Comparison of ENCODE assay signal across 26 cellular contexts in genomic region chr5:66810747-66811355, GRCh38.
DNase-seq lines count a peak whose midpoint lies in the region; ATAC-seq, FAIRE-seq and TF ChIP-seq lines count a peak whose summit lies in the region.
"Had no signal": no experiment of that assay in that cellular context is flagged by ENCODE, and none has a peak within 500 bp of the region (broad histone marks: within the 10 kb centered on the region; RNA-seq: fewer than 3 reads in every experiment).

No MANE protein-coding gene starts in this region.

- peaks cover 17% of the 10 kb centered on the region for H3K4me1 Mint-ChIP-seq in stimulated activated naive CD8-positive, alpha-beta T cell treated with anti-CD3 and anti-CD28 coated beads, Interleukin-15, amount 100 ng/mL, for 72 hours
- H3K4me1 Mint-ChIP-seq in stimulated activated naive B cell treated with anti-CD40 and anti-IgM and Interleukin-4, amounts not matched to agents 10 μg/mL and 1 μg/mL and 100 μg/mL, for 72 hours = peaks cover 10% of the 10 kb centered on the region in 2 donors
- H3K4me1 Mint-ChIP-seq: nephron had no signal

- TF ChIP-seq CTCF in bronchial epithelial cell (IDR thresholded peaks at IDR 0.05; ENCODE audit: insufficient read depth, low read length, severe bottlenecking) = no peak

- FAIRE-seq in bronchial epithelial cell (lab: Jason Lieb, UNC) = peak; percentile 28
- FAIRE-seq: A549, pancreas had no signal

- no peak for DNase-seq in stimulated activated naive CD8-positive, alpha-beta T cell treated with anti-CD3 and anti-CD28 coated beads, Interleukin-15, amount 100 ng/mL, for 72 hours
- no peak for DNase-seq in stimulated activated naive CD8-positive, alpha-beta T cell treated with anti-CD3 and anti-CD28 coated beads, Interleukin-15, Interleukin-2, amounts not matched to agents 100 U/mL and 50 U/mL, for 24 hours
- DNase-seq in OCI-M1 (lab: John Stamatoyannopoulos, UW) = peak; percentile 78
- no peak for DNase-seq in bronchial epithelial cell (ENCODE audit: low read depth)
- no peak for DNase-seq in stimulated activated naive B cell treated with anti-CD40 and anti-IgM and Interleukin-4, amounts not matched to agents 10 μg/mL and 1 μg/mL and 100 μg/mL, for 72 hours
- no peak for DNase-seq in NCI-H446 (lab: John Stamatoyannopoulos, UW)
- no peak for DNase-seq in HAP-1 (ENCODE audit: low spot score in 2 of 2)
- DNase-seq: activated CD4-positive, CD25-positive, alpha-beta regulatory T cell treated with anti-CD3 and anti-CD28 coated beads, Interleukin-2, amount 50 U/mL, for 72 hours; activated naive CD4-positive, alpha-beta T cell treated with anti-CD3 and anti-CD28 coated beads, Interleukin-2, amount 10 ng/mL, durations not matched to agents 7 days and 5 days; activated T-cell treated with anti-CD3 and anti-CD28 coated beads, Interleukin-2, amount 50 U/mL, for 48 hours; dermis blood vessel endothelial cell; H9; left colon; MG63; NCI-H526 treated with DMSO at 0.1 percent for 48 hours; pancreas; SJCRH30; stimulated activated CD4-positive, alpha-beta T cell treated with anti-CD3 and anti-CD28 coated beads, Interleukin-15, amount 100 ng/mL, for 24 hours; T-helper 2 cell had no signal

- peaks cover 34% of the 10 kb centered on the region for H3K27me3 Mint-ChIP-seq in stimulated activated naive CD8-positive, alpha-beta T cell treated with anti-CD3 and anti-CD28 coated beads, Interleukin-15, amount 100 ng/mL, for 72 hours
- peaks cover 11 to 25% of the 10 kb centered on the region in 2 donors for H3K27me3 Mint-ChIP-seq in stimulated activated naive B cell treated with anti-CD40 and anti-IgM and Interleukin-4, amounts not matched to agents 10 μg/mL and 1 μg/mL and 100 μg/mL, for 72 hours

- no peaks in the 10 kb centered on the region for H3K36me3 Mint-ChIP-seq in stimulated activated naive B cell treated with anti-CD40 and anti-IgM and Interleukin-4, amounts not matched to agents 10 μg/mL and 1 μg/mL and 100 μg/mL, for 72 hours
- H3K36me3 Mint-ChIP-seq: activated naive CD4-positive, alpha-beta T cell treated with anti-CD3 and anti-CD28 coated beads, Interleukin-2, amount 10 ng/mL, durations not matched to agents 7 days and 5 days; IgD-negative memory B cell; mesothelial cell of epicardium had no signal

- peak; percentile 55 for ATAC-seq in stimulated activated naive CD8-positive, alpha-beta T cell treated with anti-CD3 and anti-CD28 coated beads, Interleukin-15, amount 100 ng/mL, for 72 hours
- ATAC-seq in stimulated activated naive CD8-positive, alpha-beta T cell treated with anti-CD3 and anti-CD28 coated beads, Interleukin-15, Interleukin-2, amounts not matched to agents 100 U/mL and 50 U/mL, for 24 hours = no peak
- peak; percentile 34 to 56 for ATAC-seq in stimulated activated naive B cell treated with anti-CD40 and anti-IgM and Interleukin-4, amounts not matched to agents 10 μg/mL and 1 μg/mL and 100 μg/mL, for 72 hours (replicated peaks)
- no peak for ATAC-seq in GM18867 (IDR thresholded peaks at IDR 0.05; ENCODE audit: unreplicated experiment)
- ATAC-seq: A549, left colon, pancreas, sciatic nerve had no signal

- in situ Hi-C loops in HAP-1 (cut with MboI; ENCODE audit: low sequenced_read_pairs) = loop anchor here (25.0 kb wide), 1 partner anchor 401 kb away; no protein-coding TSS in a partner anchor

- no peaks in the 10 kb centered on the region for H3K9me3 Mint-ChIP-seq in stimulated activated naive CD8-positive, alpha-beta T cell treated with anti-CD3 and anti-CD28 coated beads, Interleukin-15, amount 100 ng/mL, for 72 hours
- no peaks in the 10 kb centered on the region for H3K9me3 Mint-ChIP-seq in stimulated activated naive B cell treated with anti-CD40 and anti-IgM and Interleukin-4, amounts not matched to agents 10 μg/mL and 1 μg/mL and 100 μg/mL, for 72 hours
- H3K9me3 Mint-ChIP-seq: activated naive CD4-positive, alpha-beta T cell treated with anti-CD3 and anti-CD28 coated beads, Interleukin-2, amount 10 ng/mL, durations not matched to agents 7 days and 5 days; H9; IgD-negative memory B cell; mesothelial cell of epicardium; nephron had no signal

- no peak overlapping the region for H3K4me3 Mint-ChIP-seq in stimulated activated naive CD8-positive, alpha-beta T cell treated with anti-CD3 and anti-CD28 coated beads, Interleukin-15, amount 100 ng/mL, for 72 hours
- no peak overlapping the region for H3K4me3 Mint-ChIP-seq in stimulated activated naive B cell treated with anti-CD40 and anti-IgM and Interleukin-4, amounts not matched to agents 10 μg/mL and 1 μg/mL and 100 μg/mL, for 72 hours
- H3K4me3 Mint-ChIP-seq: activated naive CD4-positive, alpha-beta T cell treated with anti-CD3 and anti-CD28 coated beads, Interleukin-2, amount 10 ng/mL, durations not matched to agents 7 days and 5 days; H9; IgD-negative memory B cell; mesothelial cell of epicardium; nephron had no signal

- H3K4me3 ChIP-seq in bronchial epithelial cell (ENCODE audit: low read depth, low read length) (no peak overlapping the region), HAP-1 (no peak overlapping the region)
- H3K4me3 ChIP-seq: A549, cardiac muscle cell, MG63, pancreas, SJCRH30 had no signal

- H3K9me3 ChIP-seq in HAP-1 = no peaks in the 10 kb centered on the region
- H3K9me3 ChIP-seq: A549, MG63, pancreas, SJCRH30 had no signal

- H3K36me3 ChIP-seq in bronchial epithelial cell (ENCODE audit: control insufficient read depth, insufficient read depth, low read length) (no peaks in the 10 kb centered on the region), HAP-1 (replicated peaks) (no peaks in the 10 kb centered on the region)
- H3K36me3 ChIP-seq: cardiac muscle cell, MG63, pancreas, SJCRH30 had no signal

- H3K27me3 ChIP-seq in bronchial epithelial cell (ENCODE audit: control insufficient read depth, insufficient read depth, low read length) (no peaks in the 10 kb centered on the region), HAP-1 (ENCODE audit: low read depth) (peaks cover 89% of the 10 kb centered on the region)
- H3K27me3 ChIP-seq: cardiac muscle cell, pancreas had no signal

- peaks cover 5% of the 10 kb centered on the region; the same call in 1 of the 2 replicates for H3K4me1 ChIP-seq in HAP-1
- H3K4me1 ChIP-seq: pancreas, SJCRH30 had no signal

- H3K27ac Mint-ChIP-seq in stimulated activated naive CD8-positive, alpha-beta T cell treated with anti-CD3 and anti-CD28 coated beads, Interleukin-15, amount 100 ng/mL, for 72 hours = no peak overlapping the region
- no peak overlapping the region for H3K27ac Mint-ChIP-seq in stimulated activated naive B cell treated with anti-CD40 and anti-IgM and Interleukin-4, amounts not matched to agents 10 μg/mL and 1 μg/mL and 100 μg/mL, for 72 hours
- H3K27ac Mint-ChIP-seq: activated naive CD4-positive, alpha-beta T cell treated with anti-CD3 and anti-CD28 coated beads, Interleukin-2, amount 10 ng/mL, durations not matched to agents 7 days and 5 days; H9; mesothelial cell of epicardium; nephron had no signal

Comparison
In these comparisons a context has a peak if more than half of its experiments do, and no peak if none do; other contexts are left out.
1. ATAC-seq: peak in stimulated activated naive CD8-positive, alpha-beta T cell treated with anti-CD3 and anti-CD28 coated beads, Interleukin-15, amount 100 ng/mL, for 72 hours (single experiment) and stimulated activated naive B cell treated with anti-CD40 and anti-IgM and Interleukin-4, amounts not matched to agents 10 μg/mL and 1 μg/mL and 100 μg/mL, for 72 hours (2 of 2); none in stimulated activated naive CD8-positive, alpha-beta T cell treated with anti-CD3 and anti-CD28 coated beads, Interleukin-15, Interleukin-2, amounts not matched to agents 100 U/mL and 50 U/mL, for 24 hours (single experiment) and GM18867 (single experiment).